ENCODE assay signal across 7 cellular contexts in genomic region chr17:8376302-8377067, GRCh38.
DNase-seq lines count a peak whose midpoint lies in the region; ATAC-seq, FAIRE-seq and TF ChIP-seq lines count a peak whose summit lies in the region.

Gene KRABD2 (minus strand): TSS chr17:8376704.

- H3K9me3 Mint-ChIP-seq in WTC11 (no peaks in the 10 kb centered on the region), immature natural killer cell (no peaks in the 10 kb centered on the region)

- H3K27ac ChIP-seq in smooth muscle cell (ENCODE audit: low read depth): peak within 1 kb of the TSS; percentile 72

- H3K4me3 ChIP-seq in bronchial epithelial cell (ENCODE audit: low read depth, low read length): peak within 1 kb of the TSS; percentile 67
- peak within 1 kb of the TSS; percentile 66 for H3K4me3 ChIP-seq in smooth muscle cell

- DNase-seq in NCI-H2196 (lab: John Stamatoyannopoulos, UW; ENCODE audit: unreplicated experiment): peak; percentile 76
- peak; percentile 94 for DNase-seq in WTC11 (ENCODE audit: low spot score)
- DNase-seq in bronchial epithelial cell (ENCODE audit: low read depth): peak; percentile 72
- DNase-seq in immature natural killer cell: peak; percentile 85 to 90 (median 86)
- peak; percentile 81 for DNase-seq in smooth muscle cell (lab: John Stamatoyannopoulos, UW; ENCODE audit: unreplicated experiment)

- H3K27ac Mint-ChIP-seq in WTC11 (peak within 1 kb of the TSS; percentile 96), immature natural killer cell (peak within 1 kb of the TSS; percentile 83 to 92 (median 90))

- H3K36me3 ChIP-seq in bronchial epithelial cell (ENCODE audit: control insufficient read depth, insufficient read depth, low read length) (peaks cover 17% of the 10 kb centered on the region), smooth muscle cell (ENCODE audit: low read depth) (no peaks in the 10 kb centered on the region)

- POLR2A ChIA-PET in WTC11 (lab: Charles Lee): interaction anchor here (0.6 to 1.6 kb wide), 11 partner anchors 35 to 257 kb away, joined by 3 to 15 read pairs (median 3); partner anchors contain the start of genes CTC1, PFAS and SLC25A35

- H3K9ac ChIP-seq in smooth muscle cell (ENCODE audit: low read depth): peak within 1 kb of the TSS; percentile 83

- H3K36me3 Mint-ChIP-seq in WTC11: peaks cover 58% of the 10 kb centered on the region
- H3K36me3 Mint-ChIP-seq in immature natural killer cell: peaks cover 6 to 35% (median 16%) of the 10 kb centered on the region in 3 donors

- peaks cover 34% of the 10 kb centered on the region for H4K20me1 ChIP-seq in smooth muscle cell (ENCODE audit: low read depth)

- H3K79me2 ChIP-seq in smooth muscle cell (ENCODE audit: low read depth): peaks cover 37% of the 10 kb centered on the region

- peak within 1 kb of the TSS; percentile 58 for H2AFZ ChIP-seq in smooth muscle cell (ENCODE audit: low read depth)

- H3K4me1 Mint-ChIP-seq in WTC11 (peaks cover 41% of the 10 kb centered on the region), immature natural killer cell (peaks cover 50 to 66% of the 10 kb centered on the region in 2 donors)

- peak; percentile 86 for ATAC-seq in GM18505 (IDR thresholded peaks at IDR 0.05; ENCODE audit: unreplicated experiment)
- ATAC-seq in HG02981 (IDR thresholded peaks at IDR 0.05; ENCODE audit: unreplicated experiment): peak; percentile 95
- ATAC-seq in WTC11: peak; percentile 88

- peak within 1 kb of the TSS; percentile 98 for H3K4me2 ChIP-seq in smooth muscle cell

- CTCF ChIA-PET in WTC11 (lab: Charles Lee): interaction anchor here (1.0 to 2.7 kb wide), 10 partner anchors 15 to 369 kb away, joined by 3 to 13 read pairs (median 4); partner anchors contain the start of genes ALOXE3 and SLC25A35

- peaks cover 44% of the 10 kb centered on the region for H3F3A ChIP-seq in smooth muscle cell (ENCODE audit: low read depth)

- TF ChIP-seq POLR2A in GM18505 (IDR thresholded peaks at IDR 0.05; ENCODE audit: borderline replicate concordance, extremely low read depth, insufficient read depth, insufficient read length): peak; percentile 78

- TF ChIP-seq CTCF in WTC11 (IDR thresholded peaks at IDR 0.05) (peak; percentile 46; the same call in 1 of the 2 replicates), bronchial epithelial cell (IDR thresholded peaks at IDR 0.05; ENCODE audit: insufficient read depth, low read length, severe bottlenecking) (peak; percentile 86), smooth muscle cell (IDR thresholded peaks at IDR 0.05; ENCODE audit: borderline replicate concordance, insufficient read depth, poor library complexity, severe bottlenecking) (peak; percentile 61)

- H3K9me3 ChIP-seq in smooth muscle cell (replicated peaks; ENCODE audit: low read depth): no peaks in the 10 kb centered on the region

- H3K4me3 Mint-ChIP-seq in WTC11 (peak within 1 kb of the TSS; percentile 84), immature natural killer cell (peak within 1 kb of the TSS; percentile 80 to 93 (median 90))

- WGBS in smooth muscle cell (ENCODE audit: low lambda C conversion rate): 5% methylated on average over 41 of the region's 41 CpGs

- no peaks in the 10 kb centered on the region for H3K27me3 ChIP-seq in bronchial epithelial cell (ENCODE audit: control insufficient read depth, insufficient read depth, low read length)
- no peaks in the 10 kb centered on the region for H3K27me3 ChIP-seq in smooth muscle cell (ENCODE audit: low read depth)

- H3K27me3 Mint-ChIP-seq in WTC11 (ENCODE audit: low read depth): no peaks in the 10 kb centered on the region
- peaks cover 0 to 6% (median 0%) of the 10 kb centered on the region in 3 donors for H3K27me3 Mint-ChIP-seq in immature natural killer cell (ENCODE audit: low read depth in 3 of 3)

- FAIRE-seq in bronchial epithelial cell (lab: Jason Lieb, UNC): no peak

- H3K4me1 ChIP-seq in smooth muscle cell (ENCODE audit: low read depth): peaks cover 15% of the 10 kb centered on the region

TF ChIP-seq in WTC11, 78 proteins besides CTCF, POLR2A, EP300 and RAD21 (continues in another document):
- TF ChIP-seq, protein P1, sequence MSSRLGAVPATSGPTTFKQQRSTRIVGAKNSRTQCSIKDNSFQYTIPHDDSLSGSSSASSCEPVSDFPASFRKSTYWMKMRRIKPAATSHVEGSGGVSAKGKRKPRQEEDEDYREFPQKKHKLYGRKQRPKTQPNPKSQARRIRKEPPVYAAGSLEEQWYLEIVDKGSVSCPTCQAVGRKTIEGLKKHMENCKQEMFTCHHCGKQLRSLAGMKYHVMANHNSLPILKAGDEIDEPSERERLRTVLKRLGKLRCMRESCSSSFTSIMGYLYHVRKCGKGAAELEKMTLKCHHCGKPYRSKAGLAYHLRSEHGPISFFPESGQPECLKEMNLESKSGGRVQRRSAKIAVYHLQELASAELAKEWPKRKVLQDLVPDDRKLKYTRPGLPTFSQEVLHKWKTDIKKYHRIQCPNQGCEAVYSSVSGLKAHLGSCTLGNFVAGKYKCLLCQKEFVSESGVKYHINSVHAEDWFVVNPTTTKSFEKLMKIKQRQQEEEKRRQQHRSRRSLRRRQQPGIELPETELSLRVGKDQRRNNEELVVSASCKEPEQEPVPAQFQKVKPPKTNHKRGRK (CRISPR knock-in tag; IDR thresholded peaks at IDR 0.05; ENCODE audit: borderline replicate concordance): 0 out of 2 replicates have a peak, but pooled peaks have one; percentile 69
- TF ChIP-seq ZNF416 (CRISPR knock-in tag; IDR thresholded peaks at IDR 0.05) (peak; percentile 92), HMGA2 (CRISPR knock-in tag; IDR thresholded peaks at IDR 0.05) (no peak), JAZF1 (CRISPR knock-in tag; IDR thresholded peaks at IDR 0.05) (no peak), ZNF263 (CRISPR knock-in tag; IDR thresholded peaks at IDR 0.05; ENCODE audit: low read depth) (no peak; the same call in 1 of the 2 replicates), HMGXB4 (CRISPR knock-in tag; IDR thresholded peaks at IDR 0.05) (peak; percentile 83), ZNF121 (CRISPR knock-in tag; IDR thresholded peaks at IDR 0.05) (no peak)
- TF ChIP-seq, protein P2, sequence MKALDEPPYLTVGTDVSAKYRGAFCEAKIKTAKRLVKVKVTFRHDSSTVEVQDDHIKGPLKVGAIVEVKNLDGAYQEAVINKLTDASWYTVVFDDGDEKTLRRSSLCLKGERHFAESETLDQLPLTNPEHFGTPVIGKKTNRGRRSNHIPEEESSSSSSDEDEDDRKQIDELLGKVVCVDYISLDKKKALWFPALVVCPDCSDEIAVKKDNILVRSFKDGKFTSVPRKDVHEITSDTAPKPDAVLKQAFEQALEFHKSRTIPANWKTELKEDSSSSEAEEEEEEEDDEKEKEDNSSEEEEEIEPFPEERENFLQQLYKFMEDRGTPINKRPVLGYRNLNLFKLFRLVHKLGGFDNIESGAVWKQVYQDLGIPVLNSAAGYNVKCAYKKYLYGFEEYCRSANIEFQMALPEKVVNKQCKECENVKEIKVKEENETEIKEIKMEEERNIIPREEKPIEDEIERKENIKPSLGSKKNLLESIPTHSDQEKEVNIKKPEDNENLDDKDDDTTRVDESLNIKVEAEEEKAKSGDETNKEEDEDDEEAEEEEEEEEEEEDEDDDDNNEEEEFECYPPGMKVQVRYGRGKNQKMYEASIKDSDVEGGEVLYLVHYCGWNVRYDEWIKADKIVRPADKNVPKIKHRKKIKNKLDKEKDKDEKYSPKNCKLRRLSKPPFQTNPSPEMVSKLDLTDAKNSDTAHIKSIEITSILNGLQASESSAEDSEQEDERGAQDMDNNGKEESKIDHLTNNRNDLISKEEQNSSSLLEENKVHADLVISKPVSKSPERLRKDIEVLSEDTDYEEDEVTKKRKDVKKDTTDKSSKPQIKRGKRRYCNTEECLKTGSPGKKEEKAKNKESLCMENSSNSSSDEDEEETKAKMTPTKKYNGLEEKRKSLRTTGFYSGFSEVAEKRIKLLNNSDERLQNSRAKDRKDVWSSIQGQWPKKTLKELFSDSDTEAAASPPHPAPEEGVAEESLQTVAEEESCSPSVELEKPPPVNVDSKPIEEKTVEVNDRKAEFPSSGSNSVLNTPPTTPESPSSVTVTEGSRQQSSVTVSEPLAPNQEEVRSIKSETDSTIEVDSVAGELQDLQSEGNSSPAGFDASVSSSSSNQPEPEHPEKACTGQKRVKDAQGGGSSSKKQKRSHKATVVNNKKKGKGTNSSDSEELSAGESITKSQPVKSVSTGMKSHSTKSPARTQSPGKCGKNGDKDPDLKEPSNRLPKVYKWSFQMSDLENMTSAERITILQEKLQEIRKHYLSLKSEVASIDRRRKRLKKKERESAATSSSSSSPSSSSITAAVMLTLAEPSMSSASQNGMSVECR (CRISPR knock-in tag; IDR thresholded peaks at IDR 0.05; ENCODE audit: borderline replicate concordance): peak; percentile 82; the same call in 1 of the 2 replicates

Comparison
In these comparisons a context has a peak if more than half of its experiments do, and no peak if none do; other contexts are left out.
1. Peak in every context shown above with its lines: DNase-seq, ATAC-seq, H3K4me3 ChIP-seq and H3K27ac ChIP-seq.